2 cellular contexts compared by ENCODE assay signal in genomic region chr1:943545-944340, GRCh38.
A peak's percentile ranks its signal among the peaks of the same experiment; 100 is the strongest.
TF ChIP-seq lines count a peak whose summit lies in the region.

No MANE protein-coding gene starts in this region.

TF ChIP-seq in HepG2, 621 proteins besides CTCF, POLR2A, EP300 and RAD21:
- TF ChIP-seq AGO2 (optimal IDR thresholded peaks at IDR 0.05; ENCODE audit: low read depth, low read length) (peak; percentile 30), MEF2D (CRISPR knock-in tag; IDR thresholded peaks at IDR 0.05) (no peak), ZNF792 (CRISPR knock-in tag; IDR thresholded peaks at IDR 0.05) (no peak), RBFOX2 (IDR thresholded peaks at IDR 0.05; ENCODE audit: low read depth, low read length) (peak; percentile 34; the same call in 1 of the 2 replicates)

TF ChIP-seq in GM23338, 12 proteins besides CTCF, POLR2A, EP300 and RAD21:
- TF ChIP-seq NANOG (IDR thresholded peaks at IDR 0.05; ENCODE audit: borderline replicate concordance) (no peak), CREB1 (CRISPR knock-in tag; IDR thresholded peaks at IDR 0.05; ENCODE audit: low read depth) (no peak), EZH2 (IDR thresholded peaks at IDR 0.05; ENCODE audit: low read depth, unreplicated experiment) (no peak), REST (IDR thresholded peaks at IDR 0.05; ENCODE audit: unreplicated experiment) (no peak), POLR2AphosphoS5 (IDR thresholded peaks at IDR 0.05; ENCODE audit: low read depth) (no peak), ZNF331 (CRISPR knock-in tag; IDR thresholded peaks at IDR 0.05; ENCODE audit: low read depth) (no peak), ZNF114 (CRISPR knock-in tag; IDR thresholded peaks at IDR 0.05) (no peak), ETS1 (IDR thresholded peaks at IDR 0.05) (no peak), STAT1 (IDR thresholded peaks at IDR 0.05; ENCODE audit: unreplicated experiment) (no peak), ZNF462 (CRISPR knock-in tag; IDR thresholded peaks at IDR 0.05) (no peak), EZH2phosphoT487 (IDR thresholded peaks at IDR 0.05; ENCODE audit: unreplicated experiment) (no peak), JUNB (IDR thresholded peaks at IDR 0.05; ENCODE audit: unreplicated experiment) (no peak)
TF ChIP-seq in GM23338: peak in this region for 0.
